ENCODE assay signal across 19 cellular contexts in the genomic region with DNA sequence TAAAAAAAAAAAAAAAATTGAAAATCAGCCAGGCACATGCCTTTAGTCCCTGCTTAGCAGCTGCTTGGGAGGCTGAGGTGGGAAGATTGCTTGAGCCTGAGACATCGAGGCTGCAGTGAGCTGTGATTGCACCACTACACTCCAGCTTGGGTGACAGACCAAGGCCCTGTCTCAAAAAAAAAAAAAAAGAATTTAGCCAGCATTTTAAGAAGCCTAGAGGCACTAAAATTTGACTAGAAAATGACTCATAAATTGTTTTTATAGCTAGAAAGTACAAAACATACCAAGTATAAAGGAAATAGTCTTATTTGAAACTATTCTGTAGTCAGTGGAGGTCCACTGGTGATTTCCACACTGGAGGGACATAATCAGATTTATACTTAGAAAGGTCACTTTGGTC.
"Had no signal": no experiment of that assay in that cellular context is flagged by ENCODE, and none has a peak within 500 bp of the region (broad histone marks: within the 10 kb centered on the region; RNA-seq: fewer than 3 reads in every experiment).

No MANE protein-coding gene starts in this region.

- H3K4me1 ChIP-seq: ascending aorta, breast epithelium, tibial nerve, uterus had no signal

- H3K27me3 ChIP-seq: ascending aorta, breast epithelium, hepatocyte, tibial nerve, uterus had no signal

- ATAC-seq: activated CD4-positive, CD25-positive, alpha-beta regulatory T cell treated with anti-CD3 and anti-CD28 coated beads, Interleukin-2, amount 50 U/mL, for 24 hours; activated CD8-positive, alpha-beta T cell treated with anti-CD3 and anti-CD28 coated beads, Interleukin-2, amount 10 ng/mL, durations not matched to agents 7 days and 5 days; stimulated activated naive CD8-positive, alpha-beta T cell treated with anti-CD3 and anti-CD28 coated beads, Interleukin-15, Interleukin-2, amounts not matched to agents 100 U/mL and 50 U/mL, for 24 hours had no signal

- H3K9me3 ChIP-seq: ascending aorta, breast epithelium, tibial nerve, uterus had no signal

- H3K27ac ChIP-seq: ascending aorta, breast epithelium, coronary artery, hepatocyte, tibial nerve, uterus had no signal

- H3K4me3 ChIP-seq: ascending aorta, breast epithelium, coronary artery, hepatocyte, lung, tibial nerve, uterus had no signal

- DNase-seq: activated CD4-positive, alpha-beta T cell treated with anti-CD3 and anti-CD28 coated beads, Interleukin-2, amount 10 ng/mL, durations not matched to agents 7 days and 5 days; activated CD8-positive, alpha-beta T cell treated with anti-CD3 and anti-CD28 coated beads, Interleukin-2, amount 10 ng/mL, durations not matched to agents 7 days and 5 days; activated naive CD4-positive, alpha-beta T cell treated with Interleukin-2 at 50 U/mL for 16 hours; activated naive CD8-positive, alpha-beta T cell treated with anti-CD3 and anti-CD28 coated beads, Interleukin-2, amount 10 ng/mL, durations not matched to agents 7 days and 5 days; activated T-cell treated with anti-CD3 and anti-CD28 coated beads, Interleukin-2, amount 50 U/mL, for 24 hours; erythroblast; nephron progenitor cell; nucleus accumbens; retina; stimulated activated CD4-positive, alpha-beta T cell treated with anti-CD3 and anti-CD28 coated beads, Interleukin-2, amount 100 ng/mL, for 24 hours; stimulated activated naive CD8-positive, alpha-beta T cell treated with anti-CD3 and anti-CD28 coated beads, Interleukin-15, Interleukin-2, amounts not matched to agents 100 U/mL and 50 U/mL, for 24 hours; uterus had no signal

- H3K36me3 ChIP-seq: breast epithelium, uterus had no signal
